19 cellular contexts compared by ENCODE assay signal in genomic region chr12:115963030-115963480, GRCh38.
DNase-seq lines count a peak whose midpoint lies in the region; ATAC-seq and FAIRE-seq lines count a peak whose summit lies in the region.
"Had no signal": no experiment of that assay in that cellular context is flagged by ENCODE, and none has a peak within 500 bp of the region (broad histone marks: within the 10 kb centered on the region; RNA-seq: fewer than 3 reads in every experiment).

No MANE protein-coding gene starts in this region.

- intact Hi-C loops in activated CD4-positive, alpha-beta T cell treated with anti-CD3 and anti-CD28 coated beads, Interleukin-2, amount 10 ng/mL, durations not matched to agents 24 days and 14 days (cut with micrococcal nuclease), result no loop called here
- intact Hi-C loops in sciatic nerve (cut with DNase I), result no loop called here

- H3K27me3 Mint-ChIP-seq in activated CD4-positive, alpha-beta T cell treated with anti-CD3 and anti-CD28 coated beads, Interleukin-2, amount 10 ng/mL, durations not matched to agents 24 days and 14 days, result no peaks in the 10 kb centered on the region

- H3K27ac Mint-ChIP-seq in activated CD4-positive, alpha-beta T cell treated with anti-CD3 and anti-CD28 coated beads, Interleukin-2, amount 10 ng/mL, durations not matched to agents 24 days and 14 days, result no peak overlapping the region

- H3K4me1 Mint-ChIP-seq in activated CD4-positive, alpha-beta T cell treated with anti-CD3 and anti-CD28 coated beads, Interleukin-2, amount 10 ng/mL, durations not matched to agents 24 days and 14 days, result peaks cover 54% of the 10 kb centered on the region

- peak; percentile 80 for FAIRE-seq in RCC 7860 (lab: Jason Lieb, UNC)
- FAIRE-seq: A549, GM12891, H1 had no signal

- H3K36me3 Mint-ChIP-seq in activated CD4-positive, alpha-beta T cell treated with anti-CD3 and anti-CD28 coated beads, Interleukin-2, amount 10 ng/mL, durations not matched to agents 24 days and 14 days (ENCODE audit: low read depth), result peaks cover 53% of the 10 kb centered on the region

- no peak overlapping the region for H3K4me3 Mint-ChIP-seq in activated CD4-positive, alpha-beta T cell treated with anti-CD3 and anti-CD28 coated beads, Interleukin-2, amount 10 ng/mL, durations not matched to agents 24 days and 14 days

- H3K9me3 Mint-ChIP-seq in activated CD4-positive, alpha-beta T cell treated with anti-CD3 and anti-CD28 coated beads, Interleukin-2, amount 10 ng/mL, durations not matched to agents 24 days and 14 days, result peaks cover 4% of the 10 kb centered on the region

- ATAC-seq in sciatic nerve, result peak; percentile 25
- ATAC-seq: left ventricle myocardium superior had no signal

- DNase-seq in activated CD4-positive, alpha-beta T cell treated with anti-CD3 and anti-CD28 coated beads, Interleukin-2, amount 10 ng/mL, durations not matched to agents 24 days and 14 days, result peak; percentile 48
- no peak for DNase-seq in activated CD4-positive, alpha-beta T cell treated with anti-CD3 and anti-CD28 coated beads, Interleukin-2, amount 50 U/mL, for 4 hours
- DNase-seq in RCC 7860 (ENCODE audit: low spot score) (peak; percentile 70), epithelial cell of prostate (ENCODE audit: low read depth, low spot score) (no peak), sciatic nerve (ENCODE audit: low spot score) (no peak), NCI-H2196 treated with DMSO at 0.1 percent for 48 hours (lab: John Stamatoyannopoulos, UW; ENCODE audit: unreplicated experiment) (no peak), NCI-H2081 treated with DMSO at 0.1 percent for 48 hours (lab: John Stamatoyannopoulos, UW) (no peak), CD1c-positive myeloid dendritic cell (ENCODE audit: extremely low spot score) (no peak)
- DNase-seq: colonic mucosa, left ventricle myocardium superior, NCI-H1092 treated with DMSO at 0.1 percent for 48 hours, NCI-H524 treated with DMSO at 0.1 percent for 48 hours, ovary, SHP77, uterus, WERI-Rb-1 had no signal

- H3K27ac ChIP-seq in epithelial cell of prostate, result peak overlapping the region; percentile 51
- H3K27ac ChIP-seq: A549, colonic mucosa, ovary, uterus, WERI-Rb-1 had no signal

Comparison
In these comparisons a context has a peak if more than half of its experiments do, and no peak if none do; other contexts are left out.
1. DNase-seq: peak in activated CD4-positive, alpha-beta T cell treated with anti-CD3 and anti-CD28 coated beads, Interleukin-2, amount 10 ng/mL, durations not matched to agents 24 days and 14 days (single experiment) and RCC 7860 (single experiment); none in activated CD4-positive, alpha-beta T cell treated with anti-CD3 and anti-CD28 coated beads, Interleukin-2, amount 50 U/mL, for 4 hours (0 of 2), epithelial cell of prostate (single experiment), sciatic nerve (single experiment), NCI-H2196 treated with DMSO at 0.1 percent for 48 hours (single experiment), NCI-H2081 treated with DMSO at 0.1 percent for 48 hours (single experiment) and CD1c-positive myeloid dendritic cell (single experiment).